Comparison of ENCODE assay signal across 12 cellular contexts in the genomic region with DNA sequence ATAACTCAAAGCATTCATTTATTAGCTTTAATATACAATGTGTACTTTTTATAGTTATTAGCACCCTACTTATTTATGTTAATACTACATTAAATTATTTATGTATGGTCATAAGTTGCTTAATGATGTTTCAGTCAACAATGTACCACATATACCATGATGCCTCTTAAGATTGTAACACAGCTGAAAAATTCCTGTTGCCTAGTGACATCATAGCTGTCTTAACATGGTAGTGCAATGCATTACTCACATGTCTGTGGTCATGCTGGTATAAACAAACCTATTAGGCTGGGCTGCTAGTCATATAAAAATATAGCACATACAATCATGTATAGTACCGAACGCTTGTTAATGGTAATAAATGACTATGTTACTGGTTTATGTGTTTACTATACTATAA.
DNase-seq lines count a peak whose midpoint lies in the region; ATAC-seq and TF ChIP-seq lines count a peak whose summit lies in the region.
"Had no signal": no experiment of that assay in that cellular context is flagged by ENCODE, and none has a peak within 500 bp of the region (broad histone marks: within the 10 kb centered on the region; RNA-seq: fewer than 3 reads in every experiment).

No MANE protein-coding gene starts in this region.

- peaks cover 0 to 12% of the 10 kb centered on the region in 2 experiments; a peak in 1 of 4 replicates for H3K4me1 ChIP-seq in SK-N-SH (ENCODE audit: control insufficient read depth in 1 of 2, insufficient read depth in 2 of 2, low read depth in 1 of 2, low read length in 1 of 2)
- peaks cover 5% of the 10 kb centered on the region for H3K4me1 ChIP-seq in fibroblast of lung (ENCODE audit: control insufficient read depth, extremely low read depth, insufficient read depth, low read length)
- peaks cover 8% of the 10 kb centered on the region for H3K4me1 ChIP-seq in smooth muscle cell (ENCODE audit: low read depth)
- no peaks in the 10 kb centered on the region; the same call in 1 of the 2 replicates for H3K4me1 ChIP-seq in H9 (ENCODE audit: insufficient read depth, low read length)
- H3K4me1 ChIP-seq: testis had no signal

- H3K79me1 ChIP-seq in H9 (ENCODE audit: insufficient read depth, low read depth, low read length, poor library complexity, severe bottlenecking) = no peaks in the 10 kb centered on the region

- H3K79me2 ChIP-seq in SK-N-SH (ENCODE audit: insufficient read depth) (peaks cover 8% of the 10 kb centered on the region; the same call in 1 of the 2 replicates), fibroblast of lung (ENCODE audit: control insufficient read depth, insufficient read depth, low read length) (peaks cover 1% of the 10 kb centered on the region), smooth muscle cell (ENCODE audit: low read depth) (peaks cover 12% of the 10 kb centered on the region), H9 (ENCODE audit: insufficient read depth, low read length) (no peaks in the 10 kb centered on the region)

- in situ Hi-C loops in SK-MEL-5 (cut with HindIII; ENCODE audit: low pct_unique_long_range_greater_than_20kb, low sequenced_read_pairs) = no loop called here

- no peaks in the 10 kb centered on the region for H3K9me2 ChIP-seq in SK-N-SH

- WGBS in SK-N-SH (ENCODE audit: low lambda C conversion rate) = 93% methylated on average over 2 of the region's 2 CpGs
- 3% methylated on average over 2 of the region's 2 CpGs for WGBS in smooth muscle cell (ENCODE audit: low lambda C conversion rate)
- WGBS in H9 (ENCODE audit: extremely low coverage, insufficient read length, low lambda C conversion rate) = no CpG with 5 or more reads among the region's 2 CpGs

- H3K4me2 ChIP-seq in SK-N-SH = no peak overlapping the region
- no peak overlapping the region for H3K4me2 ChIP-seq in fibroblast of lung (ENCODE audit: extremely low read depth, insufficient read depth, low read length)
- H3K4me2 ChIP-seq in smooth muscle cell = peak overlapping the region; percentile 85
- no peak overlapping the region for H3K4me2 ChIP-seq in H9 (ENCODE audit: insufficient read depth, insufficient read length, low read length)

- H3K9ac ChIP-seq in SK-N-SH (no peak overlapping the region), fibroblast of lung (ENCODE audit: insufficient read depth, low read length) (no peak overlapping the region), smooth muscle cell (ENCODE audit: low read depth) (peak overlapping the region; percentile 91), H9 (ENCODE audit: extremely low read depth, insufficient read length, low read length) (no peak overlapping the region)

- H3K9me3 ChIP-seq in SK-N-SH (no peaks in the 10 kb centered on the region), fibroblast of lung (ENCODE audit: control insufficient read depth, insufficient read depth, low read depth, low read length) (no peaks in the 10 kb centered on the region), smooth muscle cell (replicated peaks; ENCODE audit: low read depth) (no peaks in the 10 kb centered on the region), H9 (ENCODE audit: control insufficient read depth, low read depth, low read length) (no peaks in the 10 kb centered on the region)
- H3K9me3 ChIP-seq: testis had no signal

- H3T11ph ChIP-seq in H9 (ENCODE audit: low read length) = no peak overlapping the region

- TF ChIP-seq EP300 in SK-N-SH (IDR thresholded peaks at IDR 0.05; ENCODE audit: borderline replicate concordance in 1 of 2, low read depth in 1 of 2, low read length in 1 of 2) = no peak

- H4K91ac ChIP-seq in H9 (ENCODE audit: insufficient read length, low read depth, low read length) = no peak overlapping the region

- H3K27ac Mint-ChIP-seq in H9 = no peak overlapping the region

- H3K18ac ChIP-seq in H9 (ENCODE audit: insufficient read length, low read depth, low read length) = no peak overlapping the region

- H3K27ac ChIP-seq in SK-N-SH (ENCODE audit: low read depth in 2 of 2, low read length in 1 of 2) (peak overlapping the region in 1 of 2 experiments; percentile 75; a peak in 2 of 4 replicates), fibroblast of lung (ENCODE audit: insufficient read depth, low read length) (peak overlapping the region; percentile 86), smooth muscle cell (ENCODE audit: low read depth) (peak overlapping the region; percentile 100), H9 (ENCODE audit: insufficient read length, low read depth, low read length) (no peak overlapping the region)
- H3K27ac ChIP-seq: dorsolateral prefrontal cortex, testis, VCaP had no signal

- ATAC-seq in SK-N-SH treated with all-trans-retinoic acid at 6 μM for 48 hours = peak; percentile 77
- ATAC-seq in GM21529 (IDR thresholded peaks at IDR 0.05; ENCODE audit: unreplicated experiment) = no peak

- no peak overlapping the region for H2BK5ac ChIP-seq in H9 (ENCODE audit: insufficient read length, low read length)

- no peak overlapping the region for H3K4me3 ChIP-seq in SK-N-SH (ENCODE audit: low read depth in 2 of 2, low read length in 1 of 2)
- no peak overlapping the region for H3K4me3 ChIP-seq in fibroblast of lung (replicated peaks in 1 of 4; ENCODE audit: control extremely low read depth in 1 of 4, insufficient read depth in 1 of 4, low read depth in 3 of 4, low read length in 4 of 4)
- H3K4me3 ChIP-seq in smooth muscle cell = peak overlapping the region; percentile 18
- H3K4me3 ChIP-seq: dorsolateral prefrontal cortex, testis had no signal

- H2BK15ac ChIP-seq in H9 (ENCODE audit: low read depth, low read length) = no peak overlapping the region

- POLR2A ChIA-PET in SK-N-SH (lab: Yijun Ruan, JAX) = no interaction called here

- H3K27me3 Mint-ChIP-seq in H9 (ENCODE audit: low read depth) = no peaks in the 10 kb centered on the region

- H3K23me2 ChIP-seq in H9 (ENCODE audit: insufficient read length, low read depth, low read length, poor library complexity, severe bottlenecking) = no peaks in the 10 kb centered on the region

- peaks cover 17% of the 10 kb centered on the region for H3F3A ChIP-seq in SK-N-SH (replicated peaks; ENCODE audit: insufficient read depth)
- H3F3A ChIP-seq in smooth muscle cell (ENCODE audit: low read depth) = peaks cover 6% of the 10 kb centered on the region

- H3K14ac ChIP-seq in H9 (ENCODE audit: insufficient read depth, low read length) = no peak overlapping the region

- no peak overlapping the region for H4K5ac ChIP-seq in H9 (ENCODE audit: insufficient read length, low read depth, low read length)

- H2BK12ac ChIP-seq in H9 (ENCODE audit: insufficient read length, low read depth, low read length) = no peak overlapping the region

- no peak overlapping the region for H2BK120ac ChIP-seq in H9 (ENCODE audit: low read depth, low read length, poor library complexity, severe bottlenecking)

- CTCF ChIA-PET in SK-N-SH (lab: Yijun Ruan, JAX) = interaction anchor here (0.9 to 1.2 kb wide), 2 partner anchors 9 to 12 kb away, joined by 3 to 5 read pairs; no protein-coding TSS in a partner anchor

- no peak overlapping the region for H3K4ac ChIP-seq in H9 (ENCODE audit: low read depth, low read length)

- no peak overlapping the region for H2AK5ac ChIP-seq in H9 (ENCODE audit: insufficient read length, low read length)

- no peak overlapping the region for H4K8ac ChIP-seq in H9 (replicated peaks; ENCODE audit: insufficient read length, low read depth, low read length)

- H3K4me3 Mint-ChIP-seq in H9 = no peak overlapping the region

- H4K20me1 ChIP-seq in SK-N-SH (ENCODE audit: insufficient read depth) (no peaks in the 10 kb centered on the region), fibroblast of lung (ENCODE audit: control insufficient read depth, extremely low read depth, insufficient read depth, low read length) (no peaks in the 10 kb centered on the region), smooth muscle cell (ENCODE audit: low read depth) (peaks cover 4% of the 10 kb centered on the region), H9 (ENCODE audit: control insufficient read depth, insufficient read depth, insufficient read length) (no peaks in the 10 kb centered on the region)

- TF ChIP-seq RAD21 in SK-N-SH (IDR thresholded peaks at IDR 0.05; ENCODE audit: low read length) = no peak

- H3K27me3 ChIP-seq in SK-N-SH (ENCODE audit: insufficient read depth) (no peaks in the 10 kb centered on the region), fibroblast of lung (ENCODE audit: control insufficient read depth, insufficient read depth, low read length) (no peaks in the 10 kb centered on the region), smooth muscle cell (ENCODE audit: low read depth) (no peaks in the 10 kb centered on the region), H9 (ENCODE audit: insufficient read depth, low read length) (no peaks in the 10 kb centered on the region)
- H3K27me3 ChIP-seq: dorsolateral prefrontal cortex, testis had no signal

- H3K56ac ChIP-seq in H9 (ENCODE audit: insufficient read length, low read depth, low read length) = no peak overlapping the region

- no peak overlapping the region for H2AFZ ChIP-seq in SK-N-SH (ENCODE audit: low read depth)
- no peak overlapping the region for H2AFZ ChIP-seq in fibroblast of lung (ENCODE audit: low read length)
- H2AFZ ChIP-seq in smooth muscle cell (ENCODE audit: low read depth) = no peak overlapping the region
- no peak overlapping the region for H2AFZ ChIP-seq in H9 (ENCODE audit: low read length)

- no peak for TF ChIP-seq CTCF in SK-N-SH (IDR thresholded peaks at IDR 0.05)
- TF ChIP-seq CTCF in fibroblast of lung (conservative IDR thresholded peaks at IDR 0.05 in 1 of 2, IDR thresholded peaks at IDR 0.05 in 1 of 2; ENCODE audit: low read depth in 1 of 2, low read length in 2 of 2) = no peak
- TF ChIP-seq CTCF in smooth muscle cell (IDR thresholded peaks at IDR 0.05; ENCODE audit: borderline replicate concordance, insufficient read depth, poor library complexity, severe bottlenecking) = no peak
- TF ChIP-seq CTCF in H9 (conservative IDR thresholded peaks at IDR 0.05) = no peak

- peaks cover 0 to 5% (median 0%) of the 10 kb centered on the region in 3 experiments; a peak in 2 of 7 replicates for H3K36me3 Mint-ChIP-seq in H9 (ENCODE audit: insufficient read depth in 1 of 3, low read depth in 3 of 3)

- no peak overlapping the region for H3K23ac ChIP-seq in H9 (ENCODE audit: insufficient read length, low read depth, low read length)

- peaks cover 3 to 16% of the 10 kb centered on the region in 2 experiments; a peak in 2 of 4 replicates for H3K4me1 Mint-ChIP-seq in H9

- no peaks in the 10 kb centered on the region for H3K9me3 Mint-ChIP-seq in H9

- no peak overlapping the region for H2BK20ac ChIP-seq in H9 (ENCODE audit: low read depth, low read length, poor library complexity, severe bottlenecking)

- H3K36me3 ChIP-seq in SK-N-SH (replicated peaks in 1 of 2; ENCODE audit: control insufficient read depth in 1 of 2, insufficient read depth in 2 of 2, low read length in 1 of 2) = peaks cover 24 to 27% of the 10 kb centered on the region in 2 experiments
- H3K36me3 ChIP-seq in fibroblast of lung (ENCODE audit: control insufficient read depth, insufficient read depth, low read length) = no peaks in the 10 kb centered on the region
- H3K36me3 ChIP-seq in smooth muscle cell (ENCODE audit: low read depth) = no peaks in the 10 kb centered on the region

- DNase-seq in SK-N-SH = no peak
- DNase-seq in SK-MEL-5 (ENCODE audit: low read depth, low spot score) = peak; percentile 32
- peak; percentile 98 for DNase-seq in fibroblast of lung (ENCODE audit: low read depth in 2 of 2)
- no peak for DNase-seq in smooth muscle cell (lab: John Stamatoyannopoulos, UW; ENCODE audit: unreplicated experiment)
- DNase-seq in H9 = no peak
- no peak for DNase-seq in NCI-H2196 (lab: John Stamatoyannopoulos, UW; ENCODE audit: unreplicated experiment)
- DNase-seq: activated effector memory CD4-positive, alpha-beta T cell treated with Interleukin-2 at 50 U/mL for 16 hours; dorsolateral prefrontal cortex; testis had no signal

Comparison
In these comparisons a context has a peak if more than half of its experiments do, and no peak if none do; other contexts are left out.
1. DNase-seq: peak in SK-MEL-5 (single experiment) and fibroblast of lung (2 of 2); none in SK-N-SH (single experiment), smooth muscle cell (single experiment), H9 (single experiment) and NCI-H2196 (single experiment).